ENCODE assay signal across 8 cellular contexts in the genomic region with DNA sequence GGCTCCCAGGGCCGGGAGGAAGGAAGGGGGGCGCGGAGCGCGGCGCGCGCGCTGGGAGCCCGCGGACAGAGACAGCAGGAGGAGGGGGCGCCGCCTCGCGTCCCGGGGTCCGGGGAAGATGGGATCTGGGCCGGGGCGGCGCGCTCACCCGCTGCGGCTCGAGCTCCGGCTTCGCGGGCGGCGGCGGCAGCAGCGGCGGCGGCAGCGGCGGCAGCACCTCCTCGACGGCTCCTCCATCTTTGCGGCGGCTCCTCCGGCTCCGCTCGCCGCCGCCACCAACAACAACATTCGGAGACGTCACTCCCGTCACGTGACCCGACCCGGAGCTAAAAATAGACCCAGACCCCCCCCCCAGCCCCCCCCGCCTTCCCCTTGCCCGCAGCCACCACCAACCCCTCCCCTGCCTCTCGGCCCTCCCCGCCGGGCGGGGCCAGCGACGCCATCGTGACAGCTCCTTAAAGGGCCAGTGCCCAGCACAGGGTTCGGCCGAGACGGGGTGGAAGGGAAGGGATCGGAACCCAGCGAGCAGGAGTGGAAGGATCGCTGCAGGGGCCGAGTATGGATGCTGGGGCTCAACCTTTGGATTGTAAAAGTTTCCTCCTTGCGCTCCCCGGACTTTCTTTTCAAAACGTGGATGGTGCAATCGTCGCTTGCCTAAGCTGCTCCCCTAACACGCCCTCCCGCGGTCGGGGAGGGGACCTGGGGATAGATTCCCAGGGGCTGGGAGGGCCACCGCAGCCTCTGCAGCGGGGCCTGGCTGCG. TPM values are rescaled to one million over a fixed set of nuclear protein-coding genes. Genes with fewer than 3 reads are reported as not detected.
DNase-seq lines count a peak whose midpoint lies in the region; ATAC-seq and TF ChIP-seq lines count a peak whose summit lies in the region.

A gene (minus strand): TSS at position 286 of the 762 bp plus-strand sequence. CDS start 6,126 bp downstream, outside the sequence.

- no peaks in the 10 kb centered on the region for H3K27me3 ChIP-seq in hepatocyte

- WGBS in hepatocyte (ENCODE audit: low lambda C conversion rate, missing lambda C conversion rate), result 1% methylated on average over 25 of the region's 78 CpGs

- no peaks in the 10 kb centered on the region for H3K36me3 ChIP-seq in hepatocyte (replicated peaks; ENCODE audit: insufficient read depth, low read depth)

- in situ Hi-C loops in astrocyte of the cerebellum (cut with HindIII; ENCODE audit: low sequenced_read_pairs), result no loop called here

- H3K27ac ChIP-seq in hepatocyte, result peak within 1 kb of the TSS; percentile 92

- peaks cover 13% of the 10 kb centered on the region for H4K20me1 ChIP-seq in hepatocyte (ENCODE audit: insufficient read depth, poor library complexity, severe bottlenecking)

- DNase-seq in NCI-H2029 treated with DMSO at 0.1 percent for 48 hours (lab: John Stamatoyannopoulos, UW) (peak; percentile 54), T-helper 9 cell (peak; percentile 93), astrocyte of the cerebellum (ENCODE audit: low read depth) (peak; percentile 84), hepatocyte (ENCODE audit: low spot score) (peak; percentile 97), retina (peak; percentile 96), OCI-M2 (lab: John Stamatoyannopoulos, UW; ENCODE audit: unreplicated experiment) (no peak)

- no peaks in the 10 kb centered on the region for H3K9me3 ChIP-seq in hepatocyte (ENCODE audit: low read depth)

- peak; percentile 61 for TF ChIP-seq CTCF in astrocyte of the cerebellum (IDR thresholded peaks at IDR 0.05; ENCODE audit: low read depth, low read length, missing control alignments)
- TF ChIP-seq CTCF in hepatocyte (IDR thresholded peaks at IDR 0.05; ENCODE audit: poor library complexity), result peak; percentile 62

- no peaks in the 10 kb centered on the region for H3K9me2 ChIP-seq in hepatocyte (replicated peaks; ENCODE audit: insufficient read depth)

- H2AFZ ChIP-seq in hepatocyte, result peak within 1 kb of the TSS; percentile 75

- peaks cover 46% of the 10 kb centered on the region for H3K79me2 ChIP-seq in hepatocyte

- H3K4me1 ChIP-seq in hepatocyte (ENCODE audit: insufficient read depth), result peaks cover 14% of the 10 kb centered on the region

- peak within 1 kb of the TSS; percentile 98 for H3K4me2 ChIP-seq in hepatocyte

- ATAC-seq in GM18511 (IDR thresholded peaks at IDR 0.05; ENCODE audit: unreplicated experiment) (peak; percentile 87), HG03025 (IDR thresholded peaks at IDR 0.05; ENCODE audit: low FRiP score, unreplicated experiment) (peak; percentile 93)

- peak within 1 kb of the TSS; percentile 90 for H3K4me3 ChIP-seq in astrocyte of the cerebellum (ENCODE audit: low read depth, low read length)
- H3K4me3 ChIP-seq in hepatocyte, result peak within 1 kb of the TSS; percentile 81

RNA-seq across cellular contexts. Expression of the gene that starts here (rescaled TPM):
- 28.5 and 33.9 TPM in 2 replicates for total RNA-seq in hepatocyte
- polyA plus RNA-seq in hepatocyte, result 32.3 and 42.7 TPM in 2 replicates
